ENCODE assay signal across 1 cellular context in the genomic region with DNA sequence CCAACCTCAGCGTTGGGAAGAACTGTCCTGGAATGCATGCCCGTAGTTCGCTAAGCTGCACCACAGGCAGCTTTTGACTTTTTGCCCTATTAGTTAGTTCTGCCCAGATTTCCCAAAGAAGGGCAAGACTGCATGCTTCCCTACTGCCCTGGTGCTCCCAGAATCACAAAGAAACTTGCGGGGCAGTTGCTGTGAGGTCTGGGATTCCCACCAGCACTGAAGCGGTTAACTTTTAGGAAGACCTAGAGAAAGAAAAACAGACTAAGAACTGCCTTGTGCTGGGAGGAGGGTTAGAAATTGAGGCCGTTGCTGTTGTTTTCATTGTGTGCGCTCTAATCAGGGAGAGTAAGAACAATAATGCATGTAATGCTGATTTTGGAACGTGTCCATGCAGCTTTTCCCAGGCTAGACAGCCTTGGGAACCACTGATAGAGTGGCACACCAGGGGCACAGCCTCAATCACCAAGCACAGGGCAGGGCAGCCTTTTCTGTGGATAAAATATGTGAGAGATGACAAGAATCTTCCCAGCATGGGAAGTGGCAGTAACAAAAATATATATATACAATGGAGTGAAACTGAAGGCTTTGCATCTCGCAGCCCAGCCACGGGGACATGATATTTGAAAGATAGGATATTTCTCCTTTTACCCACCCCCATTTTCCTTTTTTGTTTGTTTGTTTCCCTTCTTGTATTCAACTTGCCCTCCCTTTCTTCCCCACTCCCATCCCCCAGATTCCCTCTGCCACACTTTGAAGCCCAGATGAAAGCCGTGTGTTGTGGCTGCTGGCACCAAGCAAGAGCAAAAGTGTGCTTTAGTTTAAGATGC.
A peak's percentile ranks its signal among the peaks of the same experiment; 100 is the strongest.
TF ChIP-seq lines count a peak whose summit lies in the region.

No MANE protein-coding gene starts in this region.

TF ChIP-seq in H1, 55 proteins besides CTCF, POLR2A, EP300 and RAD21 (continued from another document):
- TF ChIP-seq, protein P1, sequence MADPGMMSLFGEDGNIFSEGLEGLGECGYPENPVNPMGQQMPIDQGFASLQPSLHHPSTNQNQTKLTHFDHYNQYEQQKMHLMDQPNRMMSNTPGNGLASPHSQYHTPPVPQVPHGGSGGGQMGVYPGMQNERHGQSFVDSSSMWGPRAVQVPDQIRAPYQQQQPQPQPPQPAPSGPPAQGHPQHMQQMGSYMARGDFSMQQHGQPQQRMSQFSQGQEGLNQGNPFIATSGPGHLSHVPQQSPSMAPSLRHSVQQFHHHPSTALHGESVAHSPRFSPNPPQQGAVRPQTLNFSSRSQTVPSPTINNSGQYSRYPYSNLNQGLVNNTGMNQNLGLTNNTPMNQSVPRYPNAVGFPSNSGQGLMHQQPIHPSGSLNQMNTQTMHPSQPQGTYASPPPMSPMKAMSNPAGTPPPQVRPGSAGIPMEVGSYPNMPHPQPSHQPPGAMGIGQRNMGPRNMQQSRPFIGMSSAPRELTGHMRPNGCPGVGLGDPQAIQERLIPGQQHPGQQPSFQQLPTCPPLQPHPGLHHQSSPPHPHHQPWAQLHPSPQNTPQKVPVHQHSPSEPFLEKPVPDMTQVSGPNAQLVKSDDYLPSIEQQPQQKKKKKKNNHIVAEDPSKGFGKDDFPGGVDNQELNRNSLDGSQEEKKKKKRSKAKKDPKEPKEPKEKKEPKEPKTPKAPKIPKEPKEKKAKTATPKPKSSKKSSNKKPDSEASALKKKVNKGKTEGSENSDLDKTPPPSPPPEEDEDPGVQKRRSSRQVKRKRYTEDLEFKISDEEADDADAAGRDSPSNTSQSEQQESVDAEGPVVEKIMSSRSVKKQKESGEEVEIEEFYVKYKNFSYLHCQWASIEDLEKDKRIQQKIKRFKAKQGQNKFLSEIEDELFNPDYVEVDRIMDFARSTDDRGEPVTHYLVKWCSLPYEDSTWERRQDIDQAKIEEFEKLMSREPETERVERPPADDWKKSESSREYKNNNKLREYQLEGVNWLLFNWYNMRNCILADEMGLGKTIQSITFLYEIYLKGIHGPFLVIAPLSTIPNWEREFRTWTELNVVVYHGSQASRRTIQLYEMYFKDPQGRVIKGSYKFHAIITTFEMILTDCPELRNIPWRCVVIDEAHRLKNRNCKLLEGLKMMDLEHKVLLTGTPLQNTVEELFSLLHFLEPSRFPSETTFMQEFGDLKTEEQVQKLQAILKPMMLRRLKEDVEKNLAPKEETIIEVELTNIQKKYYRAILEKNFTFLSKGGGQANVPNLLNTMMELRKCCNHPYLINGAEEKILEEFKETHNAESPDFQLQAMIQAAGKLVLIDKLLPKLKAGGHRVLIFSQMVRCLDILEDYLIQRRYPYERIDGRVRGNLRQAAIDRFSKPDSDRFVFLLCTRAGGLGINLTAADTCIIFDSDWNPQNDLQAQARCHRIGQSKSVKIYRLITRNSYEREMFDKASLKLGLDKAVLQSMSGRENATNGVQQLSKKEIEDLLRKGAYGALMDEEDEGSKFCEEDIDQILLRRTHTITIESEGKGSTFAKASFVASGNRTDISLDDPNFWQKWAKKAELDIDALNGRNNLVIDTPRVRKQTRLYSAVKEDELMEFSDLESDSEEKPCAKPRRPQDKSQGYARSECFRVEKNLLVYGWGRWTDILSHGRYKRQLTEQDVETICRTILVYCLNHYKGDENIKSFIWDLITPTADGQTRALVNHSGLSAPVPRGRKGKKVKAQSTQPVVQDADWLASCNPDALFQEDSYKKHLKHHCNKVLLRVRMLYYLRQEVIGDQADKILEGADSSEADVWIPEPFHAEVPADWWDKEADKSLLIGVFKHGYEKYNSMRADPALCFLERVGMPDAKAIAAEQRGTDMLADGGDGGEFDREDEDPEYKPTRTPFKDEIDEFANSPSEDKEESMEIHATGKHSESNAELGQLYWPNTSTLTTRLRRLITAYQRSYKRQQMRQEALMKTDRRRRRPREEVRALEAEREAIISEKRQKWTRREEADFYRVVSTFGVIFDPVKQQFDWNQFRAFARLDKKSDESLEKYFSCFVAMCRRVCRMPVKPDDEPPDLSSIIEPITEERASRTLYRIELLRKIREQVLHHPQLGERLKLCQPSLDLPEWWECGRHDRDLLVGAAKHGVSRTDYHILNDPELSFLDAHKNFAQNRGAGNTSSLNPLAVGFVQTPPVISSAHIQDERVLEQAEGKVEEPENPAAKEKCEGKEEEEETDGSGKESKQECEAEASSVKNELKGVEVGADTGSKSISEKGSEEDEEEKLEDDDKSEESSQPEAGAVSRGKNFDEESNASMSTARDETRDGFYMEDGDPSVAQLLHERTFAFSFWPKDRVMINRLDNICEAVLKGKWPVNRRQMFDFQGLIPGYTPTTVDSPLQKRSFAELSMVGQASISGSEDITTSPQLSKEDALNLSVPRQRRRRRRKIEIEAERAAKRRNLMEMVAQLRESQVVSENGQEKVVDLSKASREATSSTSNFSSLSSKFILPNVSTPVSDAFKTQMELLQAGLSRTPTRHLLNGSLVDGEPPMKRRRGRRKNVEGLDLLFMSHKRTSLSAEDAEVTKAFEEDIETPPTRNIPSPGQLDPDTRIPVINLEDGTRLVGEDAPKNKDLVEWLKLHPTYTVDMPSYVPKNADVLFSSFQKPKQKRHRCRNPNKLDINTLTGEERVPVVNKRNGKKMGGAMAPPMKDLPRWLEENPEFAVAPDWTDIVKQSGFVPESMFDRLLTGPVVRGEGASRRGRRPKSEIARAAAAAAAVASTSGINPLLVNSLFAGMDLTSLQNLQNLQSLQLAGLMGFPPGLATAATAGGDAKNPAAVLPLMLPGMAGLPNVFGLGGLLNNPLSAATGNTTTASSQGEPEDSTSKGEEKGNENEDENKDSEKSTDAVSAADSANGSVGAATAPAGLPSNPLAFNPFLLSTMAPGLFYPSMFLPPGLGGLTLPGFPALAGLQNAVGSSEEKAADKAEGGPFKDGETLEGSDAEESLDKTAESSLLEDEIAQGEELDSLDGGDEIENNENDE (IDR thresholded peaks at IDR 0.05; ENCODE audit: insufficient replicate concordance, low read length), result peak; percentile 41
- TF ChIP-seq SUZ12 (IDR thresholded peaks at IDR 0.05; ENCODE audit: low read length) (no peak), RNF2 (IDR thresholded peaks at IDR 0.05; ENCODE audit: borderline replicate concordance, low read depth, low read length, missing control alignments, poor library complexity, severe bottlenecking) (no peak), TBP (IDR thresholded peaks at IDR 0.05; ENCODE audit: low read depth, low read length) (peak; percentile 51; the same call in 1 of the 2 replicates), TAF1 (IDR thresholded peaks at IDR 0.05; ENCODE audit: low read depth, low read length) (no peak), ASH2L (IDR thresholded peaks at IDR 0.05; ENCODE audit: low read length) (peak; percentile 86), JUND (IDR thresholded peaks at IDR 0.05; ENCODE audit: low read length) (no peak), SIX5 (IDR thresholded peaks at IDR 0.05; ENCODE audit: low read depth, low read length) (no peak), TCF12 (IDR thresholded peaks at IDR 0.05; ENCODE audit: low read depth, low read length) (no peak), CEBPB (IDR thresholded peaks at IDR 0.05; ENCODE audit: low read depth, low read length) (no peak), SRF (IDR thresholded peaks at IDR 0.05; ENCODE audit: low read depth, low read length) (0 out of 2 replicates have a peak, but pooled peaks have one; percentile 29), TEAD4 (IDR thresholded peaks at IDR 0.05; ENCODE audit: low read depth, low read length) (peak; percentile 83), SP2 (IDR thresholded peaks at IDR 0.05; ENCODE audit: low read length) (no peak), EZH2 (IDR thresholded peaks at IDR 0.05; ENCODE audit: low read depth, low read length, severe bottlenecking) (no peak)
- TF ChIP-seq, protein P2, sequence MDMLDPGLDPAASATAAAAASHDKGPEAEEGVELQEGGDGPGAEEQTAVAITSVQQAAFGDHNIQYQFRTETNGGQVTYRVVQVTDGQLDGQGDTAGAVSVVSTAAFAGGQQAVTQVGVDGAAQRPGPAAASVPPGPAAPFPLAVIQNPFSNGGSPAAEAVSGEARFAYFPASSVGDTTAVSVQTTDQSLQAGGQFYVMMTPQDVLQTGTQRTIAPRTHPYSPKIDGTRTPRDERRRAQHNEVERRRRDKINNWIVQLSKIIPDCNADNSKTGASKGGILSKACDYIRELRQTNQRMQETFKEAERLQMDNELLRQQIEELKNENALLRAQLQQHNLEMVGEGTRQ (IDR thresholded peaks at IDR 0.05; ENCODE audit: low read length), result no peak
- TF ChIP-seq, protein P3, sequence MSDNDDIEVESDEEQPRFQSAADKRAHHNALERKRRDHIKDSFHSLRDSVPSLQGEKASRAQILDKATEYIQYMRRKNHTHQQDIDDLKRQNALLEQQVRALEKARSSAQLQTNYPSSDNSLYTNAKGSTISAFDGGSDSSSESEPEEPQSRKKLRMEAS (IDR thresholded peaks at IDR 0.05), result peak; percentile 18; the same call in 1 of the 2 replicates
TF ChIP-seq in H1: peak in this region for 6.
